In genomic region chr17:41404024-41404651, GRCh38 we compare ENCODE assay signal across 8 cellular contexts. TPM values are rescaled to one million over a fixed set of nuclear protein-coding genes. Genes with fewer than 3 reads are reported as not detected.
DNase-seq lines count a peak whose midpoint lies in the region; ATAC-seq and TF ChIP-seq lines count a peak whose summit lies in the region.

No MANE protein-coding gene starts in this region.

- H3K4me1 ChIP-seq in endodermal cell (ENCODE audit: control insufficient read depth, insufficient read depth, low read length): no peaks in the 10 kb centered on the region

- H3K9ac ChIP-seq in endodermal cell (ENCODE audit: extremely low read depth, low read length, poor library complexity, severe bottlenecking): no peak overlapping the region

- peak overlapping the region; percentile 17 for H3K4me3 Mint-ChIP-seq in T-helper 2 cell treated with Interferon-gamma antibody and Interleukin-4, amounts not matched to agents 5 μg/mL and 100 μg/mL, for 36 hours
- no peak overlapping the region for H3K4me3 Mint-ChIP-seq in endodermal cell

- H3K36me3 ChIP-seq in endodermal cell (ENCODE audit: control insufficient read depth, insufficient read depth, low read length): no peaks in the 10 kb centered on the region

- H3K4me1 Mint-ChIP-seq in T-helper 2 cell treated with Interferon-gamma antibody and Interleukin-4, amounts not matched to agents 5 μg/mL and 100 μg/mL, for 36 hours (ENCODE audit: low read depth): peaks cover 20% of the 10 kb centered on the region
- no peaks in the 10 kb centered on the region for H3K4me1 Mint-ChIP-seq in endodermal cell

- TF ChIP-seq CTCF in endodermal cell (conservative IDR thresholded peaks at IDR 0.05): no peak

- H3K27ac Mint-ChIP-seq in T-helper 2 cell treated with Interferon-gamma antibody and Interleukin-4, amounts not matched to agents 5 μg/mL and 100 μg/mL, for 36 hours: peak overlapping the region; percentile 22
- H3K27ac Mint-ChIP-seq in endodermal cell: no peak overlapping the region

- DNase-seq in activated T-cell treated with anti-CD3 and anti-CD28 coated beads for 1 hour (ENCODE audit: low read depth): peak; percentile 5
- no peak for DNase-seq in activated T-cell treated with anti-CD3 and anti-CD28 coated beads, Interleukin-2, amount 50 U/mL, for 1 hour
- peak; percentile 66 for DNase-seq in T-helper 2 cell treated with Interferon-gamma antibody and Interleukin-4, amounts not matched to agents 5 μg/mL and 100 μg/mL, for 36 hours (ENCODE audit: low spot score)
- DNase-seq in endodermal cell: peak; percentile 17
- DNase-seq in stimulated activated CD4-positive, alpha-beta T cell treated with anti-CD3 and anti-CD28 coated beads, Interleukin-4, amount 100 ng/mL, for 24 hours: peak; percentile 61
- no peak for DNase-seq in hypothalamus (lab: John Stamatoyannopoulos, UW)
- DNase-seq in GF-D8 (lab: John Stamatoyannopoulos, UW): no peak

- H3K36me3 Mint-ChIP-seq in T-helper 2 cell treated with Interferon-gamma antibody and Interleukin-4, amounts not matched to agents 5 μg/mL and 100 μg/mL, for 36 hours (ENCODE audit: low read depth): no peaks in the 10 kb centered on the region
- H3K36me3 Mint-ChIP-seq in endodermal cell (ENCODE audit: low read depth): no peaks in the 10 kb centered on the region

- no peak overlapping the region for H3K27ac ChIP-seq in endodermal cell (ENCODE audit: low read depth, low read length)

- H3K27me3 Mint-ChIP-seq in T-helper 2 cell treated with Interferon-gamma antibody and Interleukin-4, amounts not matched to agents 5 μg/mL and 100 μg/mL, for 36 hours (ENCODE audit: low read depth): peaks cover 4% of the 10 kb centered on the region
- H3K27me3 Mint-ChIP-seq in endodermal cell (ENCODE audit: insufficient read depth): peaks cover 5% of the 10 kb centered on the region

- H3K9me3 ChIP-seq in endodermal cell (ENCODE audit: control insufficient read depth, low read length): no peaks in the 10 kb centered on the region

- 84 to 92% methylated on average over 5 to 7 of the region's 7 CpGs for WGBS in endodermal cell (ENCODE audit: insufficient coverage in 1 of 2, insufficient read length in 1 of 2), 2 experiments

- no peak for ATAC-seq in HG03442 (IDR thresholded peaks at IDR 0.05; ENCODE audit: unreplicated experiment)

- H3K27me3 ChIP-seq in endodermal cell (ENCODE audit: control insufficient read depth, insufficient read depth, low read length, poor library complexity, severe bottlenecking): no peaks in the 10 kb centered on the region

- H3K9me3 Mint-ChIP-seq in T-helper 2 cell treated with Interferon-gamma antibody and Interleukin-4, amounts not matched to agents 5 μg/mL and 100 μg/mL, for 36 hours: no peaks in the 10 kb centered on the region
- no peaks in the 10 kb centered on the region for H3K9me3 Mint-ChIP-seq in endodermal cell

- no peak overlapping the region for H3K4me3 ChIP-seq in endodermal cell (ENCODE audit: low read length)

RNA-seq across cellular contexts. Expression of gene KRT31, which starts 6.7 kb away (rescaled TPM):
- not detected for total RNA-seq in endodermal cell
- not detected for polyA plus RNA-seq in endodermal cell (2013, experiment 1 of 2)
- not detected for polyA plus RNA-seq in endodermal cell (2013, experiment 2 of 2)

RNA-seq across cellular contexts. Expression of gene KRT37, which starts 20.2 kb away (rescaled TPM):
- not detected for total RNA-seq in endodermal cell
- polyA plus RNA-seq in endodermal cell (2013, experiment 1 of 2): not detected
- not detected for polyA plus RNA-seq in endodermal cell (2013, experiment 2 of 2)

RNA-seq across cellular contexts. Expression of gene KRT34, which starts 22.0 kb away (rescaled TPM):
- not detected for total RNA-seq in endodermal cell
- not detected for polyA plus RNA-seq in endodermal cell (2013, experiment 1 of 2)
- polyA plus RNA-seq in endodermal cell (2013, experiment 2 of 2): not detected

RNA-seq across cellular contexts. Expression of gene KRT33B, which starts 34.5 kb away (rescaled TPM):
- total RNA-seq in endodermal cell: not detected
- polyA plus RNA-seq in endodermal cell (2013, experiment 1 of 2): not detected
- not detected for polyA plus RNA-seq in endodermal cell (2013, experiment 2 of 2)

RNA-seq across cellular contexts. Expression of gene KRT38, which starts 36.6 kb away (rescaled TPM):
- total RNA-seq in endodermal cell: not detected
- not detected for polyA plus RNA-seq in endodermal cell (2013, experiment 1 of 2)
- polyA plus RNA-seq in endodermal cell (2013, experiment 2 of 2): not detected

Comparison
In these comparisons a context has a peak if more than half of its experiments do, and no peak if none do; other contexts are left out.
1. DNase-seq: peak in activated T-cell treated with anti-CD3 and anti-CD28 coated beads for 1 hour (single experiment), T-helper 2 cell treated with Interferon-gamma antibody and Interleukin-4, amounts not matched to agents 5 μg/mL and 100 μg/mL, for 36 hours (single experiment), endodermal cell (single experiment) and stimulated activated CD4-positive, alpha-beta T cell treated with anti-CD3 and anti-CD28 coated beads, Interleukin-4, amount 100 ng/mL, for 24 hours (single experiment); none in activated T-cell treated with anti-CD3 and anti-CD28 coated beads, Interleukin-2, amount 50 U/mL, for 1 hour (single experiment), hypothalamus (0 of 51) and GF-D8 (single experiment).